ENCODE assay signal across 3 cellular contexts in genomic region chr2:157566623-157567022, GRCh38.
A peak's percentile ranks its signal among the peaks of the same experiment; 100 is the strongest.
TF ChIP-seq lines count a peak whose summit lies in the region.

No MANE protein-coding gene starts in this region.

TF ChIP-seq in WTC11, 78 proteins besides CTCF, POLR2A, EP300 and RAD21:
- peak; percentile 47; the same call in 1 of the 2 replicates for TF ChIP-seq FOXK1 (CRISPR knock-in tag; IDR thresholded peaks at IDR 0.05)
- TF ChIP-seq ZNF281 (CRISPR knock-in tag; IDR thresholded peaks at IDR 0.05) = peak; percentile 64; the same call in 1 of the 2 replicates
TF ChIP-seq in WTC11: peak in this region for 2; not testable (repeated sequence) for 76.

TF ChIP-seq in K562, 482 proteins besides CTCF, POLR2A, EP300 and RAD21:
- peak; percentile 83 to 85; a peak in 3 of 4 replicates for TF ChIP-seq FOXA3 (CRISPR knock-in tag; conservative IDR thresholded peaks at IDR 0.05 in 1 of 2, IDR thresholded peaks at IDR 0.05 in 1 of 2)
- 0 out of 2 replicates have a peak, but pooled peaks have one; percentile 28 for TF ChIP-seq EP400 (IDR thresholded peaks at IDR 0.05)
- 0 out of 2 replicates have a peak, but pooled peaks have one; percentile 36 for TF ChIP-seq POLR2G (IDR thresholded peaks at IDR 0.05; ENCODE audit: low read depth, low read length)
- peak in 1 of 3 experiments; percentile 17 for TF ChIP-seq YY1 (IDR thresholded peaks at IDR 0.05; ENCODE audit: borderline replicate concordance in 1 of 3, control insufficient read depth in 1 of 3, extremely low read depth in 1 of 3, insufficient read depth in 3 of 3, insufficient read length in 1 of 3, insufficient replicate concordance in 2 of 3, low read depth in 1 of 3, low read length in 2 of 3)
- TF ChIP-seq MAZ (CRISPR knock-in tag; conservative IDR thresholded peaks at IDR 0.05 in 1 of 2, IDR thresholded peaks at IDR 0.05 in 1 of 2) = 0 out of 4 replicates have a peak, but pooled peaks of 1 of the 2 experiments have one; percentile 12
TF ChIP-seq in K562: peak in this region for 5; not testable (repeated sequence) for 477.

TF ChIP-seq in HepG2, 621 proteins besides CTCF, POLR2A, EP300 and RAD21:
- TF ChIP-seq ZNF281 (CRISPR knock-in tag; IDR thresholded peaks at IDR 0.05; ENCODE audit: borderline replicate concordance) = peak; percentile 32; the same call in 1 of the 2 replicates
